In genomic region chr2:12771154-12771553, GRCh38 we compare ENCODE assay signal across 35 cellular contexts.
"Had no signal": no experiment of that assay in that cellular context is flagged by ENCODE, and none has a peak within 500 bp of the region (broad histone marks: within the 10 kb centered on the region; RNA-seq: fewer than 3 reads in every experiment).

No MANE protein-coding gene starts in this region.

- H3K36me3 ChIP-seq: adrenal gland, esophagus squamous epithelium, gastroesophageal sphincter, WERI-Rb-1 had no signal

- H3K27ac ChIP-seq: adrenal gland, body of pancreas, esophagus squamous epithelium, gastroesophageal sphincter, WERI-Rb-1 had no signal

- H3K27me3 ChIP-seq: adrenal gland, body of pancreas, gastroesophageal sphincter had no signal

- H3K36me3 Mint-ChIP-seq: activated CD4-positive, alpha-beta memory T cell treated with anti-CD3 and anti-CD28 coated beads for 36 hours; activated CD8-positive, alpha-beta memory T cell treated with anti-CD3 and anti-CD28 coated beads, Interleukin-2, amount 10 ng/mL, durations not matched to agents 7 days and 5 days; activated naive CD4-positive, alpha-beta T cell treated with anti-CD3 and anti-CD28 coated beads, Interleukin-2, amount 50 U/mL, for 24 hours; activated naive CD8-positive, alpha-beta T cell treated with anti-CD3 and anti-CD28 coated beads for 36 hours had no signal

- H3K27ac Mint-ChIP-seq: activated B cell treated with CpG ODN at 0.5 μM for 24 hours; activated CD4-positive, alpha-beta memory T cell treated with anti-CD3 and anti-CD28 coated beads for 36 hours; activated CD8-positive, alpha-beta memory T cell treated with anti-CD3 and anti-CD28 coated beads, Interleukin-2, amount 10 ng/mL, durations not matched to agents 7 days and 5 days; activated CD8-positive, alpha-beta T cell treated with anti-CD3 and anti-CD28 coated beads, Interleukin-2, amount 10 ng/mL, durations not matched to agents 7 days and 5 days; activated naive CD4-positive, alpha-beta T cell treated with anti-CD3 and anti-CD28 coated beads for 36 hours; activated naive CD4-positive, alpha-beta T cell treated with anti-CD3 and anti-CD28 coated beads, Interleukin-2, amount 50 U/mL, for 24 hours; activated naive CD8-positive, alpha-beta T cell treated with anti-CD3 and anti-CD28 coated beads for 36 hours; activated naive CD8-positive, alpha-beta T cell treated with anti-CD3 and anti-CD28 coated beads, Interleukin-2, amount 50 U/mL, for 24 hours; activated T-helper 1 cell treated with anti-CD3 and anti-CD28 coated beads, Interleukin-12 subunit alpha, Interleukin-12 subunit beta, Interleukin-2, Interleukin-4 antibody, amounts not matched to agents 30 ng/mL and 10 ng/mL and 1 ng/mL, durations not matched to agents 14 hours and 24 hours and 36 hours; activated T-helper 2 cell treated with anti-CD3 and anti-CD28 coated beads, Interferon-gamma antibody, Interleukin-2, Interleukin-4, amounts not matched to agents 10 μg/mL and 5 μg/mL and 100 μg/mL, durations not matched to agents 14 hours and 24 hours and 36 hours; effector memory CD8-positive, alpha-beta T cell; T-helper 17 cell; T-helper 2 cell treated with Interferon-gamma antibody and Interleukin-4, amounts not matched to agents 5 μg/mL and 100 μg/mL, for 36 hours had no signal

- H3K4me1 ChIP-seq: adrenal gland, body of pancreas, esophagus squamous epithelium, gastroesophageal sphincter had no signal

- DNase-seq: activated B cell treated with CpG ODN at 0.5 μM for 24 hours; activated CD4-positive, alpha-beta memory T cell treated with anti-CD3 and anti-CD28 coated beads for 36 hours; activated CD4-positive, alpha-beta T cell treated with anti-CD3 and anti-CD28 coated beads for 48 hours; activated CD8-positive, alpha-beta memory T cell treated with anti-CD3 and anti-CD28 coated beads, Interleukin-2, amount 10 ng/mL, durations not matched to agents 7 days and 5 days; activated CD8-positive, alpha-beta memory T cell treated with anti-CD3 and anti-CD28 coated beads, Interleukin-2, amount 50 U/mL, for 4 hours; activated CD8-positive, alpha-beta T cell treated with anti-CD3 and anti-CD28 coated beads, Interleukin-2, amount 10 ng/mL, durations not matched to agents 7 days and 5 days; activated effector memory CD4-positive, alpha-beta T cell treated with anti-CD3 and anti-CD28 coated beads, Interleukin-2, amount 50 U/mL, for 16 hours; activated naive CD4-positive, alpha-beta T cell treated with anti-CD3 and anti-CD28 coated beads for 36 hours; activated naive CD8-positive, alpha-beta T cell treated with anti-CD3 and anti-CD28 coated beads for 36 hours; activated naive CD8-positive, alpha-beta T cell treated with anti-CD3 and anti-CD28 coated beads, Interleukin-2, amount 50 U/mL, for 24 hours; activated T-cell treated with anti-CD3 and anti-CD28 coated beads, Interleukin-2, amount 50 U/mL, for 1 hour; activated T-cell treated with anti-CD3 and anti-CD28 coated beads, Interleukin-2, amount 50 U/mL, for 48 hours; adrenal gland; amygdala; aorta; body of pancreas; caudate nucleus; cortex of kidney; dermis blood vessel endothelial cell; effector CD4-positive, alpha-beta T cell; effector memory CD8-positive, alpha-beta T cell; erythroblast; esophagus squamous epithelium; foreskin melanocyte; T-helper 1 cell; T-helper 17 cell; T1000; WERI-Rb-1 had no signal

- H3K4me3 ChIP-seq: adrenal gland, body of pancreas, esophagus squamous epithelium, gastroesophageal sphincter had no signal

- FAIRE-seq: colon had no signal

- H3K4me1 Mint-ChIP-seq: activated B cell treated with CpG ODN at 0.5 μM for 24 hours; activated CD8-positive, alpha-beta memory T cell treated with anti-CD3 and anti-CD28 coated beads, Interleukin-2, amount 10 ng/mL, durations not matched to agents 7 days and 5 days; activated naive CD8-positive, alpha-beta T cell treated with anti-CD3 and anti-CD28 coated beads, Interleukin-2, amount 50 U/mL, for 24 hours had no signal

- H3K4me3 Mint-ChIP-seq: activated B cell treated with CpG ODN at 0.5 μM for 24 hours; activated CD4-positive, alpha-beta memory T cell treated with anti-CD3 and anti-CD28 coated beads for 36 hours; activated CD8-positive, alpha-beta memory T cell treated with anti-CD3 and anti-CD28 coated beads, Interleukin-2, amount 10 ng/mL, durations not matched to agents 7 days and 5 days; activated CD8-positive, alpha-beta T cell treated with anti-CD3 and anti-CD28 coated beads, Interleukin-2, amount 10 ng/mL, durations not matched to agents 7 days and 5 days; activated naive CD4-positive, alpha-beta T cell treated with anti-CD3 and anti-CD28 coated beads for 36 hours; activated naive CD4-positive, alpha-beta T cell treated with anti-CD3 and anti-CD28 coated beads, Interleukin-2, amount 50 U/mL, for 24 hours; activated naive CD8-positive, alpha-beta T cell treated with anti-CD3 and anti-CD28 coated beads for 36 hours; activated naive CD8-positive, alpha-beta T cell treated with anti-CD3 and anti-CD28 coated beads, Interleukin-2, amount 50 U/mL, for 24 hours; activated T-helper 1 cell treated with anti-CD3 and anti-CD28 coated beads, Interleukin-12 subunit alpha, Interleukin-12 subunit beta, Interleukin-2, Interleukin-4 antibody, amounts not matched to agents 30 ng/mL and 10 ng/mL and 1 ng/mL, durations not matched to agents 14 hours and 24 hours and 36 hours; effector memory CD8-positive, alpha-beta T cell; T-helper 17 cell; T-helper 2 cell treated with Interferon-gamma antibody and Interleukin-4, amounts not matched to agents 5 μg/mL and 100 μg/mL, for 36 hours had no signal

- H3K9me3 Mint-ChIP-seq: activated B cell treated with CpG ODN at 0.5 μM for 24 hours; activated CD4-positive, alpha-beta memory T cell treated with anti-CD3 and anti-CD28 coated beads for 36 hours; activated naive CD4-positive, alpha-beta T cell treated with anti-CD3 and anti-CD28 coated beads for 36 hours; activated naive CD4-positive, alpha-beta T cell treated with anti-CD3 and anti-CD28 coated beads, Interleukin-2, amount 50 U/mL, for 24 hours; activated naive CD8-positive, alpha-beta T cell treated with anti-CD3 and anti-CD28 coated beads, Interleukin-2, amount 50 U/mL, for 24 hours; activated T-helper 1 cell treated with anti-CD3 and anti-CD28 coated beads, Interleukin-12 subunit alpha, Interleukin-12 subunit beta, Interleukin-2, Interleukin-4 antibody, amounts not matched to agents 30 ng/mL and 10 ng/mL and 1 ng/mL, durations not matched to agents 14 hours and 24 hours and 36 hours; activated T-helper 2 cell treated with anti-CD3 and anti-CD28 coated beads, Interferon-gamma antibody, Interleukin-2, Interleukin-4, amounts not matched to agents 10 μg/mL and 5 μg/mL and 100 μg/mL, durations not matched to agents 14 hours and 24 hours and 36 hours; effector memory CD8-positive, alpha-beta T cell; T-helper 2 cell treated with Interferon-gamma antibody and Interleukin-4, amounts not matched to agents 5 μg/mL and 100 μg/mL, for 36 hours had no signal

- H3K9me3 ChIP-seq: adrenal gland, body of pancreas, esophagus squamous epithelium had no signal

- ATAC-seq: activated CD4-positive, CD25-positive, alpha-beta regulatory T cell treated with anti-CD3 and anti-CD28 coated beads, Interleukin-2, amount 50 U/mL, for 24 hours; activated CD8-positive, alpha-beta memory T cell treated with anti-CD3 and anti-CD28 coated beads, Interleukin-2, amount 10 ng/mL, durations not matched to agents 7 days and 5 days; activated CD8-positive, alpha-beta T cell treated with anti-CD3 and anti-CD28 coated beads, Interleukin-2, amount 10 ng/mL, durations not matched to agents 7 days and 5 days; activated naive CD8-positive, alpha-beta T cell treated with anti-CD3 and anti-CD28 coated beads, Interleukin-2, amount 50 U/mL, for 24 hours; body of pancreas; effector memory CD8-positive, alpha-beta T cell; gastroesophageal sphincter; T-helper 17 cell had no signal
